10 cellular contexts compared by ENCODE assay signal in the genomic region with DNA sequence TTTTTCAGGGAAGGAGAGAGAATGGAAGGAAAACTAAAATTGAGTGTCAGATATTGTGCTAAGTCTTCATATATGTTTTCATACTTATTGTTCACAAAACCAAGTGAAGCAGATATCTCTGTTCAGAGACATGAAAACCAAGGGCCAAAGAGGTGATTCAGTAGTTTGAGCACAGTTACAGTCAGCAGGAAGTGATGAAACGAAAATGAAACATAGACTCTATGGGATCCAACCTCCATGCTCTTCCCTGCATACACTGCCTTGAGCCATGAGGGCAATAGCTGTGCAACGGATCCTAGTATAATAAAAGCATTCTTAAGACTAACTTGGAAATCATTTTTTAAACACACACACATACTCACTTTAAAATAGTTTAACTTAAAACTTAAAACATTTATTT. TPM values are rescaled to one million over a fixed set of nuclear protein-coding genes. Genes with fewer than 3 reads are reported as not detected.
DNase-seq lines count a peak whose midpoint lies in the region; ATAC-seq lines count a peak whose summit lies in the region.
"Had no signal": no experiment of that assay in that cellular context is flagged by ENCODE, and none has a peak within 500 bp of the region (broad histone marks: within the 10 kb centered on the region; RNA-seq: fewer than 3 reads in every experiment).

No MANE protein-coding gene starts in this region.

- no peaks in the 10 kb centered on the region for H3K27me3 Mint-ChIP-seq in activated naive CD8-positive, alpha-beta T cell treated with anti-CD3 and anti-CD28 coated beads for 36 hours
- no peaks in the 10 kb centered on the region for H3K27me3 Mint-ChIP-seq in memory B cell

- H3K4me1 Mint-ChIP-seq in activated naive CD8-positive, alpha-beta T cell treated with anti-CD3 and anti-CD28 coated beads for 36 hours: peaks cover 16% of the 10 kb centered on the region
- peaks cover 18% of the 10 kb centered on the region for H3K4me1 Mint-ChIP-seq in memory B cell
- H3K4me1 Mint-ChIP-seq: nephron had no signal

- no peak overlapping the region for H3K4me3 Mint-ChIP-seq in activated naive CD8-positive, alpha-beta T cell treated with anti-CD3 and anti-CD28 coated beads for 36 hours
- H3K4me3 Mint-ChIP-seq in memory B cell: no peak overlapping the region
- H3K4me3 Mint-ChIP-seq: nephron had no signal

- DNase-seq in ELR (ENCODE audit: low read depth) (peak; percentile 77), memory B cell (ENCODE audit: low spot score in 2 of 2) (no peak), AML-193 (lab: John Stamatoyannopoulos, UW) (no peak), NCI-H2081 treated with DMSO at 0.1 percent for 48 hours (lab: John Stamatoyannopoulos, UW) (no peak), NCI-H1417 (lab: John Stamatoyannopoulos, UW) (no peak)
- DNase-seq in Jurkat, Clone E6-1 (ENCODE audit: low read depth, low spot score): peak; percentile 23
- DNase-seq in activated naive CD8-positive, alpha-beta T cell treated with anti-CD3 and anti-CD28 coated beads for 36 hours: no peak
- DNase-seq: activated gamma-delta T cell treated with Interleukin-2 at 50 U/mL for 16 hours had no signal

- H3K27ac Mint-ChIP-seq in activated naive CD8-positive, alpha-beta T cell treated with anti-CD3 and anti-CD28 coated beads for 36 hours: peak overlapping the region; percentile 16
- peak overlapping the region; percentile 60 for H3K27ac Mint-ChIP-seq in memory B cell
- H3K27ac Mint-ChIP-seq: nephron had no signal

- no peaks in the 10 kb centered on the region for H3K9me3 Mint-ChIP-seq in activated naive CD8-positive, alpha-beta T cell treated with anti-CD3 and anti-CD28 coated beads for 36 hours
- no peaks in the 10 kb centered on the region for H3K9me3 Mint-ChIP-seq in memory B cell
- H3K9me3 Mint-ChIP-seq: nephron had no signal

- ATAC-seq in memory B cell (ENCODE audit: low read depth): peak; percentile 61
- ATAC-seq in HG03135 (IDR thresholded peaks at IDR 0.05; ENCODE audit: unreplicated experiment): no peak

- H3K36me3 Mint-ChIP-seq in activated naive CD8-positive, alpha-beta T cell treated with anti-CD3 and anti-CD28 coated beads for 36 hours: peaks cover 3% of the 10 kb centered on the region
- no peaks in the 10 kb centered on the region for H3K36me3 Mint-ChIP-seq in memory B cell

- no peak overlapping the region for H3K4me3 ChIP-seq in Jurkat, Clone E6-1 (ENCODE audit: low read length)

RNA-seq across cellular contexts. Expression of gene ESR2, which starts 28.0 kb away (rescaled TPM):
- 0.21 TPM for polyA plus RNA-seq in Jurkat, Clone E6-1 (2012; ENCODE audit: insufficient read depth, insufficient read length)
- total RNA-seq in activated naive CD8-positive, alpha-beta T cell treated with anti-CD3 and anti-CD28 coated beads for 36 hours: under 1 TPM; 0.95 to 0.96 TPM

Comparison
In these comparisons a context has a peak if more than half of its experiments do, and no peak if none do; other contexts are left out.
1. DNase-seq: peak in ELR (single experiment) and Jurkat, Clone E6-1 (single experiment); none in activated naive CD8-positive, alpha-beta T cell treated with anti-CD3 and anti-CD28 coated beads for 36 hours (single experiment), memory B cell (0 of 2), AML-193 (0 of 2), NCI-H2081 treated with DMSO at 0.1 percent for 48 hours (single experiment) and NCI-H1417 (0 of 3).